ENCODE assay signal across 28 cellular contexts in genomic region chr1:58352476-58353092, GRCh38.
"Had no signal": no experiment of that assay in that cellular context is flagged by ENCODE, and none has a peak within 500 bp of the region (broad histone marks: within the 10 kb centered on the region; RNA-seq: fewer than 3 reads in every experiment).

No MANE protein-coding gene starts in this region.

- DNase-seq: activated CD4-positive, alpha-beta memory T cell treated with anti-CD3 and anti-CD28 coated beads, Interleukin-2, amount 10 ng/mL, durations not matched to agents 7 days and 5 days; activated CD4-positive, alpha-beta T cell treated with anti-CD3 and anti-CD28 coated beads for 36 hours; activated CD4-positive, alpha-beta T cell treated with anti-CD3 and anti-CD28 coated beads, Interleukin-2, amount 50 U/mL, for 1 hour; activated gamma-delta T cell; activated naive CD4-positive, alpha-beta T cell treated with anti-CD3 and anti-CD28 coated beads for 36 hours; activated T-cell treated with anti-CD3 and anti-CD28 coated beads for 4 hours; activated T-cell treated with anti-CD3 and anti-CD28 coated beads, Interleukin-2, amount 50 U/mL, for 48 hours; amygdala; brain microvascular endothelial cell; MM.1S; NCI-H1105 treated with DMSO at 0.1 percent for 48 hours; NCI-H1436 treated with DMSO at 0.1 percent for 48 hours; NCI-H187 treated with DMSO at 0.1 percent for 48 hours; NCI-H2081 treated with DMSO at 0.1 percent for 48 hours; NCI-H446; NCI-H524; RPMI8226; T-cell; T-helper 2 cell; T1000; WERI-Rb-1 had no signal

- H3K4me1 Mint-ChIP-seq: activated CD4-positive, alpha-beta memory T cell treated with anti-CD3 and anti-CD28 coated beads, Interleukin-2, amount 10 ng/mL, durations not matched to agents 7 days and 5 days; activated CD4-positive, alpha-beta T cell treated with anti-CD3 and anti-CD28 coated beads for 36 hours; activated T-helper 17 cell treated with anti-CD3 and anti-CD28 coated beads, Interleukin-2, amount 50 U/mL, for 72 hours; T-cell had no signal

- H3K36me3 ChIP-seq: brain microvascular endothelial cell, cardiac muscle cell, WERI-Rb-1 had no signal

- ATAC-seq: activated CD4-positive, alpha-beta T cell treated with anti-CD3 and anti-CD28 coated beads for 36 hours; activated T-helper 17 cell treated with anti-CD3 and anti-CD28 coated beads, Interleukin-2, amount 50 U/mL, for 72 hours; Panc1; Right ventricle myocardium inferior; T-cell had no signal

- H3K4me3 Mint-ChIP-seq: activated CD4-positive, alpha-beta memory T cell treated with anti-CD3 and anti-CD28 coated beads, Interleukin-2, amount 10 ng/mL, durations not matched to agents 7 days and 5 days; activated CD4-positive, alpha-beta T cell treated with anti-CD3 and anti-CD28 coated beads for 36 hours; activated naive CD4-positive, alpha-beta T cell treated with anti-CD3 and anti-CD28 coated beads for 36 hours; activated naive CD8-positive, alpha-beta T cell; activated T-helper 17 cell treated with anti-CD3 and anti-CD28 coated beads, Interleukin-2, amount 50 U/mL, for 72 hours; T-cell had no signal

- FAIRE-seq: TTC549 had no signal

- H3K27ac Mint-ChIP-seq: activated CD4-positive, alpha-beta memory T cell treated with anti-CD3 and anti-CD28 coated beads, Interleukin-2, amount 10 ng/mL, durations not matched to agents 7 days and 5 days; activated CD4-positive, alpha-beta T cell treated with anti-CD3 and anti-CD28 coated beads for 36 hours; activated naive CD4-positive, alpha-beta T cell treated with anti-CD3 and anti-CD28 coated beads for 36 hours; activated naive CD8-positive, alpha-beta T cell; activated T-helper 17 cell treated with anti-CD3 and anti-CD28 coated beads, Interleukin-2, amount 50 U/mL, for 72 hours; T-cell had no signal

- H3K4me3 ChIP-seq: cardiac muscle cell, SK-N-MC had no signal

- H3K27me3 ChIP-seq: brain microvascular endothelial cell, cardiac muscle cell had no signal

- H3K27ac ChIP-seq: brain microvascular endothelial cell, cardiac muscle cell, SK-N-MC, WERI-Rb-1 had no signal

- H3K27me3 Mint-ChIP-seq: activated CD4-positive, alpha-beta memory T cell treated with anti-CD3 and anti-CD28 coated beads, Interleukin-2, amount 10 ng/mL, durations not matched to agents 7 days and 5 days had no signal
